Comparison of ENCODE assay signal across 9 cellular contexts in genomic region chr15:40843183-40843884, GRCh38. TPM values are rescaled to one million over a fixed set of nuclear protein-coding genes. Genes with fewer than 3 reads are reported as not detected.
A peak's percentile ranks its signal among the peaks of the same experiment; 100 is the strongest.
DNase-seq lines count a peak whose midpoint lies in the region; ATAC-seq, FAIRE-seq and TF ChIP-seq lines count a peak whose summit lies in the region.
"Had no signal": no experiment of that assay in that cellular context is flagged by ENCODE, and none has a peak within 500 bp of the region (broad histone marks: within the 10 kb centered on the region; RNA-seq: fewer than 3 reads in every experiment).

No MANE protein-coding gene starts in this region.

- H3K27me3 ChIP-seq in left ventricle myocardium inferior (ENCODE audit: low read depth): peaks cover 53% of the 10 kb centered on the region
- H3K27me3 ChIP-seq in bronchial epithelial cell (ENCODE audit: control insufficient read depth, insufficient read depth, low read length): no peaks in the 10 kb centered on the region
- no peaks in the 10 kb centered on the region for H3K27me3 ChIP-seq in mucosa of rectum (ENCODE audit: control insufficient read depth in 2 of 2, insufficient read depth in 2 of 2, low read length in 2 of 2)

- H3K4me3 ChIP-seq in left ventricle myocardium inferior: peak overlapping the region; percentile 68
- peak overlapping the region; percentile 91 for H3K4me3 ChIP-seq in bronchial epithelial cell (ENCODE audit: low read depth, low read length)
- peak overlapping the region; percentile 68 to 87 for H3K4me3 ChIP-seq in mucosa of rectum (ENCODE audit: low read length in 2 of 2)
- peak overlapping the region; percentile 54 for H3K4me3 ChIP-seq in urinary bladder (ENCODE audit: low read depth, low read length)

- H3K9me3 ChIP-seq in left ventricle myocardium inferior (replicated peaks) (no peaks in the 10 kb centered on the region), mucosa of rectum (ENCODE audit: control insufficient read depth in 2 of 2, low read length in 2 of 2) (no peaks in the 10 kb centered on the region)

- H3K27ac ChIP-seq in left ventricle myocardium inferior (replicated peaks): no peak overlapping the region
- H3K27ac ChIP-seq in mucosa of rectum (ENCODE audit: low read depth in 2 of 2, low read length in 2 of 2): peak overlapping the region; percentile 98
- H3K27ac ChIP-seq in urinary bladder (ENCODE audit: low read depth): no peak overlapping the region

- H3K9ac ChIP-seq in mucosa of rectum (ENCODE audit: low read depth in 1 of 2, low read length in 2 of 2): peak overlapping the region; percentile 74 to 88

- ATAC-seq in Right ventricle myocardium superior (ENCODE audit: poor library complexity): no peak
- ATAC-seq in GM19324 (IDR thresholded peaks at IDR 0.05; ENCODE audit: low FRiP score, unreplicated experiment): no peak

- TF ChIP-seq CTCF in left ventricle myocardium inferior (IDR thresholded peaks at IDR 0.05; ENCODE audit: borderline replicate concordance) (no peak), bronchial epithelial cell (IDR thresholded peaks at IDR 0.05; ENCODE audit: insufficient read depth, low read length, severe bottlenecking) (no peak)

- no peaks in the 10 kb centered on the region for H3K36me3 ChIP-seq in left ventricle myocardium inferior
- peaks cover 6% of the 10 kb centered on the region for H3K36me3 ChIP-seq in bronchial epithelial cell (ENCODE audit: control insufficient read depth, insufficient read depth, low read length)
- no peaks in the 10 kb centered on the region for H3K36me3 ChIP-seq in mucosa of rectum (ENCODE audit: control insufficient read depth in 2 of 2, insufficient read depth in 2 of 2, low read length in 2 of 2)
- no peaks in the 10 kb centered on the region for H3K36me3 ChIP-seq in urinary bladder (ENCODE audit: insufficient read depth)

- 20% methylated on average over 35 of the region's 35 CpGs for WGBS in urinary bladder

- intact Hi-C loops in left ventricle myocardium inferior (cut with micrococcal nuclease): no loop called here
- intact Hi-C loops in Right ventricle myocardium superior (cut with DNase I): no loop called here

- DNase-seq in left ventricle myocardium inferior (no peak), Right ventricle myocardium superior (no peak), bronchial epithelial cell (ENCODE audit: low read depth) (no peak), NCI-H1048 (lab: John Stamatoyannopoulos, UW) (no peak), glomerular visceral epithelial cell (ENCODE audit: extremely low spot score) (no peak)

- no peak for FAIRE-seq in bronchial epithelial cell (lab: Jason Lieb, UNC)

- peaks cover 18% of the 10 kb centered on the region for H3K4me1 ChIP-seq in left ventricle myocardium inferior
- H3K4me1 ChIP-seq in mucosa of rectum (ENCODE audit: control insufficient read depth in 2 of 2, insufficient read depth in 2 of 2, low read length in 2 of 2): peaks cover 20 to 21% of the 10 kb centered on the region in 2 donors
- H3K4me1 ChIP-seq in urinary bladder (ENCODE audit: insufficient read depth): no peaks in the 10 kb centered on the region

RNA-seq across cellular contexts. Expression of gene SPINT1, which starts 0.5 kb away (rescaled TPM):
- 0.55 TPM for total RNA-seq in left ventricle myocardium inferior
- total RNA-seq in Right ventricle myocardium superior: 0.59 TPM
- total RNA-seq in bronchial epithelial cell: 145 and 191 TPM in 2 replicates
- total RNA-seq in urinary bladder: 31.4 TPM
- 17.4 TPM for polyA plus RNA-seq in urinary bladder

RNA-seq across cellular contexts. Expression of gene PPP1R14D, which starts 14.8 kb away (rescaled TPM):
- not detected for total RNA-seq in left ventricle myocardium inferior
- total RNA-seq in Right ventricle myocardium superior: not detected
- not detected in 2 replicates for total RNA-seq in bronchial epithelial cell
- total RNA-seq in urinary bladder: not detected
- not detected for polyA plus RNA-seq in urinary bladder
- total RNA-seq: Daoy had no signal

RNA-seq across cellular contexts. Expression of gene RHOV, which starts 30.7 kb away (rescaled TPM):
- total RNA-seq in left ventricle myocardium inferior (not detected), Right ventricle myocardium superior (not detected), bronchial epithelial cell (7.1 and 38.7 TPM in 2 replicates), urinary bladder (9.3 TPM)
- 4.0 TPM for polyA plus RNA-seq in urinary bladder

RNA-seq across cellular contexts. Expression of gene DNAJC17, which starts 36.1 kb away (rescaled TPM):
- total RNA-seq in left ventricle myocardium inferior: 16.0 TPM
- 16.1 TPM for total RNA-seq in Right ventricle myocardium superior
- 21.1 and 30.7 TPM in 2 replicates for total RNA-seq in bronchial epithelial cell
- total RNA-seq in urinary bladder: 17.9 TPM
- polyA plus RNA-seq in urinary bladder: 45.6 TPM

RNA-seq across cellular contexts. Expression of gene ZFYVE19, which starts 36.4 kb away (rescaled TPM):
- 24.7 TPM for total RNA-seq in left ventricle myocardium inferior
- 26.4 TPM for total RNA-seq in Right ventricle myocardium superior
- 30.3 and 34.0 TPM in 2 replicates for total RNA-seq in bronchial epithelial cell
- total RNA-seq in urinary bladder: 20.3 TPM
- 26.4 TPM for polyA plus RNA-seq in urinary bladder

Comparison
In these comparisons a context has a peak if more than half of its experiments do, and no peak if none do; other contexts are left out.
1. H3K27ac ChIP-seq: peak in mucosa of rectum (2 of 2); none in left ventricle myocardium inferior (single experiment) and urinary bladder (single experiment).
2. RNA of gene SPINT1, which starts 0.5 kb away (total RNA-seq): 145 to 191 TPM in bronchial epithelial cell and 31.4 TPM in urinary bladder (single experiment); 0.59 TPM in Right ventricle myocardium superior (single experiment) and 0.55 TPM in left ventricle myocardium inferior (single experiment); every median in the first group is over 10 times any median in the second.
3. Peak in every context shown above with its lines, with median percentiles within 50 percentile points of each other: H3K4me3 ChIP-seq.